10 cellular contexts compared by ENCODE assay signal in the genomic region with DNA sequence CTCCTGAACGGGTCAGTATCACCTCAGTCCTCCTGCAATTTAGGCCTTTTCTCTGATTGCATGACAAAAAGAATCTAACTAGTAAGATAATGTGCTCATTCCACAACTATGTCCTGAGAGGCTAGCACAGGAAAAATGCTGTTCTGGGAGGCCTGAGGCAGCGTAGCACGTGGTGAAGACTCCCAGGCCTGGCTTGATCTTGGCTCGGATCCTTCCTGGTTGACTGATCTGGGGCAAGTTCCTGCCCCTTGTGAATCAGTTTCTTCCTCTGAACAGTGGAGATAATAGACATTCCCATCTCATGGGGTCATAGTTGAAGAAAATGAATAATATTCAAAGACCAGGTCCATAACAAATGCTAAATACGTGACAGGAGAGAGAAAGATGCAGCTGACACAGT. TPM values are rescaled to one million over a fixed set of nuclear protein-coding genes. Genes with fewer than 3 reads are reported as not detected.
DNase-seq lines count a peak whose midpoint lies in the region; ATAC-seq and TF ChIP-seq lines count a peak whose summit lies in the region.
"Had no signal": no experiment of that assay in that cellular context is flagged by ENCODE, and none has a peak within 500 bp of the region (broad histone marks: within the 10 kb centered on the region; RNA-seq: fewer than 3 reads in every experiment).

No MANE protein-coding gene starts in this region.

- H3K9me3 Mint-ChIP-seq in activated CD4-positive, alpha-beta T cell treated with anti-CD3 and anti-CD28 coated beads for 36 hours (ENCODE audit: low read depth), result no peaks in the 10 kb centered on the region

- TF ChIP-seq CTCF in colonic mucosa (IDR thresholded peaks at IDR 0.05), result no peak

- no peak overlapping the region for H3K27ac Mint-ChIP-seq in activated CD4-positive, alpha-beta T cell treated with anti-CD3 and anti-CD28 coated beads for 36 hours

- H2AK5ac ChIP-seq in mesendoderm (ENCODE audit: low read length), result no peak overlapping the region

- no peak overlapping the region for H3K4ac ChIP-seq in mesendoderm (ENCODE audit: low read depth, low read length)

- H3K4me1 ChIP-seq in colonic mucosa (no peaks in the 10 kb centered on the region), mesendoderm (ENCODE audit: control insufficient read depth, low read depth, low read length) (no peaks in the 10 kb centered on the region), aorta (ENCODE audit: control insufficient read depth in 1 of 2, insufficient read depth in 2 of 2, low read length in 2 of 2) (no peaks in the 10 kb centered on the region)
- H3K4me1 ChIP-seq: A549 had no signal

- no peak overlapping the region for H3K4me3 Mint-ChIP-seq in activated CD4-positive, alpha-beta T cell treated with anti-CD3 and anti-CD28 coated beads for 36 hours

- H3K27ac ChIP-seq in colonic mucosa (no peak overlapping the region), mesendoderm (ENCODE audit: low read depth, low read length) (no peak overlapping the region), aorta (ENCODE audit: low read depth in 1 of 2, low read length in 2 of 2) (no peak overlapping the region)
- H3K27ac ChIP-seq: A549 had no signal

- POLR2A ChIA-PET in activated CD4-positive, alpha-beta T cell treated with anti-CD3 and anti-CD28 coated beads for 36 hours (lab: Charles Lee), result no interaction called here

- H3K18ac ChIP-seq in mesendoderm (ENCODE audit: low read length), result no peak overlapping the region

- WGBS in mesendoderm (ENCODE audit: extremely low coverage, insufficient coverage, low lambda C conversion rate), result no CpG with 5 or more reads among the region's 5 CpGs
- WGBS in aorta, 2 donors, result 43 to 49% methylated on average over 5 of the region's 5 CpGs

- no peaks in the 10 kb centered on the region for H3K79me1 ChIP-seq in mesendoderm (ENCODE audit: low read length)

- H3K36me3 ChIP-seq in colonic mucosa (no peaks in the 10 kb centered on the region), mesendoderm (ENCODE audit: control insufficient read depth, insufficient read depth, low read length) (no peaks in the 10 kb centered on the region), aorta (ENCODE audit: control insufficient read depth in 1 of 2, insufficient read depth in 2 of 2, low read length in 1 of 2) (no peaks in the 10 kb centered on the region)

- no peak overlapping the region for H4K5ac ChIP-seq in mesendoderm (ENCODE audit: low read length)

- H3K27me3 Mint-ChIP-seq in activated CD4-positive, alpha-beta T cell treated with anti-CD3 and anti-CD28 coated beads for 36 hours, result no peaks in the 10 kb centered on the region

- H3K4me2 ChIP-seq in mesendoderm (ENCODE audit: low read length), result no peak overlapping the region
- H3K4me2 ChIP-seq: A549 had no signal

- H3K9ac ChIP-seq in colonic mucosa (ENCODE audit: low read depth in 2 of 2, low read length in 2 of 2) (no peak overlapping the region), mesendoderm (ENCODE audit: low read length) (no peak overlapping the region)

- peak; percentile 41 for DNase-seq in activated effector memory CD4-positive, alpha-beta T cell treated with anti-CD3 and anti-CD28 coated beads, Interleukin-2, amount 50 U/mL, for 16 hours
- no peak for DNase-seq in activated effector memory CD4-positive, alpha-beta T cell treated with Interleukin-2 at 50 U/mL for 16 hours
- DNase-seq in colonic mucosa (peak; percentile 3), mesendoderm (peak; percentile 75), aorta (no peak)
- DNase-seq in activated CD4-positive, alpha-beta T cell treated with anti-CD3 and anti-CD28 coated beads for 36 hours, result no peak

- H3K23ac ChIP-seq in mesendoderm (ENCODE audit: low read length), result no peak overlapping the region

- ATAC-seq in aorta (ENCODE audit: low FRiP score) (no peak), HG02623 (IDR thresholded peaks at IDR 0.05; ENCODE audit: unreplicated experiment) (no peak), GM21737 (IDR thresholded peaks at IDR 0.05; ENCODE audit: unreplicated experiment) (no peak)
- ATAC-seq in activated CD4-positive, alpha-beta T cell treated with anti-CD3 and anti-CD28 coated beads for 36 hours, result no peak
- ATAC-seq: A549, HCT116 had no signal

- no peaks in the 10 kb centered on the region for H3K79me2 ChIP-seq in mesendoderm (ENCODE audit: control insufficient read depth, insufficient read depth, low read length)

- H2BK15ac ChIP-seq in mesendoderm (replicated peaks; ENCODE audit: low read depth), result no peak overlapping the region

- H3K36me3 Mint-ChIP-seq in activated CD4-positive, alpha-beta T cell treated with anti-CD3 and anti-CD28 coated beads for 36 hours (ENCODE audit: low read depth), result no peaks in the 10 kb centered on the region

- peaks cover 24% of the 10 kb centered on the region for H3K4me1 Mint-ChIP-seq in activated CD4-positive, alpha-beta T cell treated with anti-CD3 and anti-CD28 coated beads for 36 hours

- intact Hi-C loops in colonic mucosa (cut with DNase I) (no loop called here), aorta (cut with DNase I) (no loop called here)
- intact Hi-C loops in activated CD4-positive, alpha-beta T cell treated with anti-CD3 and anti-CD28 coated beads for 36 hours (cut with DNase I, micrococcal nuclease), result no loop called here

- no peaks in the 10 kb centered on the region for H3K27me3 ChIP-seq in colonic mucosa
- H3K27me3 ChIP-seq in mesendoderm (ENCODE audit: insufficient read depth, low read length, poor library complexity), result no peaks in the 10 kb centered on the region
- H3K27me3 ChIP-seq in aorta (ENCODE audit: control insufficient read depth in 1 of 2, insufficient read depth in 2 of 2, low read length in 1 of 2), result no peaks in the 10 kb centered on the region

- H2BK5ac ChIP-seq in mesendoderm (ENCODE audit: low read length), result no peak overlapping the region

- H4K8ac ChIP-seq in mesendoderm (ENCODE audit: low read depth, low read length), result no peak overlapping the region

- H3K4me3 ChIP-seq in colonic mucosa (no peak overlapping the region), mesendoderm (ENCODE audit: low read length) (no peak overlapping the region), aorta (ENCODE audit: low read length in 2 of 2) (no peak overlapping the region)
- H3K4me3 ChIP-seq: A549 had no signal

- H3K9me3 ChIP-seq in colonic mucosa, result no peaks in the 10 kb centered on the region
- no peaks in the 10 kb centered on the region for H3K9me3 ChIP-seq in aorta (ENCODE audit: control insufficient read depth, low read length)
- H3K9me3 ChIP-seq: A549 had no signal

- no peak overlapping the region for H2BK120ac ChIP-seq in mesendoderm (ENCODE audit: low read depth, low read length)

- no peak overlapping the region for H3K56ac ChIP-seq in mesendoderm (ENCODE audit: low read length)

- CTCF ChIA-PET in activated CD4-positive, alpha-beta T cell treated with anti-CD3 and anti-CD28 coated beads for 36 hours (lab: Charles Lee), result interaction anchor here (0.6 kb wide), 1 partner anchor 32 kb away, joined by 5 read pairs; no protein-coding TSS in a partner anchor

RNA-seq across cellular contexts. Expression of gene FBLN7, which starts 12.3 kb away (rescaled TPM):
- total RNA-seq in colonic mucosa (under 1 TPM; 0.10 to 0.66 TPM), aorta (1 to 10 TPM; 4.5 to 6.1 TPM)
- 0.11 TPM for polyA plus RNA-seq in mesendoderm (2013, experiment 1 of 2)
- polyA plus RNA-seq in mesendoderm (2013, experiment 2 of 2), result 0.04 TPM
- polyA plus RNA-seq in aorta, result 10 to 100 TPM in 1 of 2 donors, 1 to 10 TPM in 1; 2.6 to 13.5 TPM
- 10 to 100 TPM; 40.5 to 40.6 TPM for total RNA-seq in activated CD4-positive, alpha-beta T cell treated with anti-CD3 and anti-CD28 coated beads for 36 hours

Comparison
In these comparisons a context has a peak if more than half of its experiments do, and no peak if none do; other contexts are left out.
1. DNase-seq: peak in activated effector memory CD4-positive, alpha-beta T cell treated with anti-CD3 and anti-CD28 coated beads, Interleukin-2, amount 50 U/mL, for 16 hours (single experiment), colonic mucosa (single experiment) and mesendoderm (single experiment); none in activated effector memory CD4-positive, alpha-beta T cell treated with Interleukin-2 at 50 U/mL for 16 hours (single experiment), aorta (0 of 2) and activated CD4-positive, alpha-beta T cell treated with anti-CD3 and anti-CD28 coated beads for 36 hours (single experiment).
2. RNA of gene FBLN7, which starts 12.3 kb away (total RNA-seq): 40.5 to 40.6 TPM in activated CD4-positive, alpha-beta T cell treated with anti-CD3 and anti-CD28 coated beads for 36 hours; 4.5 to 6.1 TPM in aorta and 0.10 to 0.66 TPM in colonic mucosa; every median in the first group is over 4 times any median in the second.